8 cellular contexts compared by ENCODE assay signal in the genomic region with DNA sequence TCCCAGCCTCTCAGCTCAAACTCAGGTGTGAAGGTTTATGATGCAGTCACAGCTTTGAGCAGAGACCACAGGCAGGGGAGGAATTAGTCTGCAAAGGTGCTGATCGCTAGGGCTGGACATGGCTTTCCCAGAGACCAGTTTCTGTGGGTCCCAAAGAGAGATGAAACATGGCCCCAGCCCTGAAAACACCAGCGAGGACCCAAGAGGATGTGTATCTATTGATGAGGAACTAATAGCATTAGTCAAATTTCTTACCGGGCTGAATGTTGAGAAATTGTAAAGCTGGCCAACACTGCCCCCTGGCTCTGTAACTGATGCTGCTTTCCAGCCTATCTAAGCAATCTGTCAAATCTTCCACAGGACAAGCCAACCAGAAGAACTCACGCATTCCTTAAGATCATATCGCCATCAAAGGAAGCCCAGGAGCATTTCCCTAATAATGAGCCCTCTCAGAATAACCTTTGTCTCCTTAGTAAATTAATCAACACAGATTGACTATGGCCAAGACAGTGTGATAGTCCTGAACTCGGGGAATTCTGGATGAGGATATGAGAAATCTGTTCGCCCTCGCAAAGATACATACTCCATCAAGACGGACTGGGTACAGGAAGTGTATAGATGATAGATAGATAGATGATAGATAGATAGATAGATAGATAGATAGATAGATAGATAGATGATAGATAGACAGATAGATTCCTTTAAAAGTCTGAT. TPM values are rescaled to one million over a fixed set of nuclear protein-coding genes. Genes with fewer than 3 reads are reported as not detected.
DNase-seq lines count a peak whose midpoint lies in the region; ATAC-seq and TF ChIP-seq lines count a peak whose summit lies in the region.

No MANE protein-coding gene starts in this region.

- no peaks in the 10 kb centered on the region for H3K4me1 ChIP-seq in naive thymus-derived CD4-positive, alpha-beta T cell (ENCODE audit: control insufficient read depth in 2 of 2, insufficient read depth in 2 of 2, low read length in 2 of 2)

- H3K27ac Mint-ChIP-seq in HFFc6, result no peak overlapping the region
- H3K27ac Mint-ChIP-seq in naive thymus-derived CD4-positive, alpha-beta T cell, result no peak overlapping the region

- H3K9me3 ChIP-seq in naive thymus-derived CD4-positive, alpha-beta T cell (ENCODE audit: control insufficient read depth in 2 of 3, low read length in 3 of 3), result no peaks in the 10 kb centered on the region

- POLR2A ChIA-PET in naive thymus-derived CD4-positive, alpha-beta T cell (lab: Charles Lee), result interaction anchor here (1.0 to 5.7 kb wide), 3 partner anchors 9 to 72 kb away, joined by 3 to 52 read pairs (median 3); partner anchors contain the start of gene APMAP

- no peak overlapping the region for H3K4me3 Mint-ChIP-seq in HFFc6
- no peak overlapping the region for H3K4me3 Mint-ChIP-seq in naive thymus-derived CD4-positive, alpha-beta T cell

- H3K9me3 Mint-ChIP-seq in HFFc6, result no peaks in the 10 kb centered on the region
- H3K9me3 Mint-ChIP-seq in naive thymus-derived CD4-positive, alpha-beta T cell, result no peaks in the 10 kb centered on the region

- ATAC-seq in naive thymus-derived CD4-positive, alpha-beta T cell, result peak; percentile 87

- CTCF ChIA-PET in naive thymus-derived CD4-positive, alpha-beta T cell (lab: Charles Lee), result interaction anchor here (0.6 to 4.3 kb wide), 15 partner anchors 12 to 1128 kb away, joined by 3 to 122 read pairs (median 3); partner anchors contain the start of genes ABHD12 and APMAP

- no peaks in the 10 kb centered on the region for H3K36me3 ChIP-seq in naive thymus-derived CD4-positive, alpha-beta T cell (ENCODE audit: control insufficient read depth in 2 of 3, insufficient read depth in 3 of 3, low read length in 3 of 3)

- TF ChIP-seq CTCF in HFFc6 (IDR thresholded peaks at IDR 0.05) (peak; percentile 83), epithelial cell of proximal tubule (conservative IDR thresholded peaks at IDR 0.05; ENCODE audit: low read depth, low read length) (peak; percentile 88)

- H3K27me3 Mint-ChIP-seq in HFFc6 (ENCODE audit: insufficient read depth), result peaks cover 52% of the 10 kb centered on the region
- H3K27me3 Mint-ChIP-seq in naive thymus-derived CD4-positive, alpha-beta T cell, result peaks cover 0 to 51% (median 18%) of the 10 kb centered on the region in 5 donors

- H3K27ac ChIP-seq in naive thymus-derived CD4-positive, alpha-beta T cell (ENCODE audit: low read depth, low read length), result no peak overlapping the region
- peak overlapping the region; percentile 47 for H3K27ac ChIP-seq in substantia nigra (ENCODE audit: low read depth, low read length, poor library complexity, severe bottlenecking)

- no peaks in the 10 kb centered on the region for H3K27me3 ChIP-seq in naive thymus-derived CD4-positive, alpha-beta T cell (ENCODE audit: control insufficient read depth in 2 of 2, insufficient read depth in 2 of 2, low read length in 2 of 2)

- no peak overlapping the region for H3K4me3 ChIP-seq in epithelial cell of proximal tubule (ENCODE audit: low read depth, low read length)
- no peak overlapping the region for H3K4me3 ChIP-seq in naive thymus-derived CD4-positive, alpha-beta T cell (ENCODE audit: low read length)

- H3K4me1 Mint-ChIP-seq in HFFc6 (ENCODE audit: low read depth), result peaks cover 6% of the 10 kb centered on the region; the same call in 1 of the 2 replicates
- peaks cover 0 to 8% (median 5%) of the 10 kb centered on the region in 7 donors for H3K4me1 Mint-ChIP-seq in naive thymus-derived CD4-positive, alpha-beta T cell

- DNase-seq in NCI-H2081 (lab: John Stamatoyannopoulos, UW), result peak; percentile 7 to 8
- no peak for DNase-seq in NCI-H2081 treated with DMSO at 0.1 percent for 48 hours (lab: John Stamatoyannopoulos, UW)
- peak; percentile 37 for DNase-seq in HFFc6
- peak; percentile 26 for DNase-seq in NCI-H2196 treated with DMSO at 0.1 percent for 48 hours (lab: John Stamatoyannopoulos, UW; ENCODE audit: unreplicated experiment)
- peak; percentile 82 for DNase-seq in activated CD8-positive, alpha-beta memory T cell treated with anti-CD3 and anti-CD28 coated beads for 24 hours
- no peak for DNase-seq in epithelial cell of proximal tubule (ENCODE audit: low read depth)
- DNase-seq in naive thymus-derived CD4-positive, alpha-beta T cell, result peak in 8 of 9 donors; percentile 37 to 72 (median 68)
- peak in 36 of 49 donors; percentile 16 to 78 (median 62) for DNase-seq in substantia nigra (lab: John Stamatoyannopoulos, UW)

- no peaks in the 10 kb centered on the region for H3K36me3 Mint-ChIP-seq in HFFc6 (ENCODE audit: low read depth)
- no peaks in the 10 kb centered on the region for H3K36me3 Mint-ChIP-seq in naive thymus-derived CD4-positive, alpha-beta T cell

- intact Hi-C loops in naive thymus-derived CD4-positive, alpha-beta T cell (cut with micrococcal nuclease), result loop anchor here (1.0 to 2.0 kb wide), 7 partner anchors 70 to 965 kb away; no protein-coding TSS in a partner anchor

RNA-seq across cellular contexts. Expression of gene ACSS1, which starts 7.8 kb away (rescaled TPM):
- total RNA-seq in HFFc6 (2021; fragmentation: NEBNext Ultra II Directional; extraction: Animal tissue kit (Norgen Biotek cat#: 25700)), result 1 to 10 TPM in 5 of 6 experiments, under 1 TPM in 1; 0.80 to 1.4 (median 1.2) TPM
- 3.9 and 4.1 TPM in 2 replicates for total RNA-seq in epithelial cell of proximal tubule
- 10 to 100 TPM; 33.1 to 51.7 (median 38.4) TPM for total RNA-seq in naive thymus-derived CD4-positive, alpha-beta T cell
- polyA plus RNA-seq in naive thymus-derived CD4-positive, alpha-beta T cell, result 10 to 100 TPM; 39.7 to 44.7 TPM

RNA-seq across cellular contexts. Expression of gene VSX1, which starts 16.2 kb away (rescaled TPM):
- not detected for total RNA-seq in HFFc6 (2021; fragmentation: NEBNext Ultra II Directional; extraction: Animal tissue kit (Norgen Biotek cat#: 25700))
- total RNA-seq in epithelial cell of proximal tubule, result not detected in 2 replicates
- total RNA-seq in naive thymus-derived CD4-positive, alpha-beta T cell, result not detected
- polyA plus RNA-seq in naive thymus-derived CD4-positive, alpha-beta T cell, result not detected

Comparison
In these comparisons a context has a peak if more than half of its experiments do, and no peak if none do; other contexts are left out.
1. DNase-seq: peak in NCI-H2081 (2 of 2), HFFc6 (single experiment), NCI-H2196 treated with DMSO at 0.1 percent for 48 hours (single experiment), activated CD8-positive, alpha-beta memory T cell treated with anti-CD3 and anti-CD28 coated beads for 24 hours (single experiment), naive thymus-derived CD4-positive, alpha-beta T cell (8 of 9) and substantia nigra (36 of 49); none in NCI-H2081 treated with DMSO at 0.1 percent for 48 hours (single experiment) and epithelial cell of proximal tubule (single experiment).